In genomic region chr7:99997545-99998137, GRCh38 we compare ENCODE assay signal across 8 cellular contexts. TPM values are rescaled to one million over a fixed set of nuclear protein-coding genes. Genes with fewer than 3 reads are reported as not detected.
DNase-seq lines count a peak whose midpoint lies in the region; ATAC-seq and TF ChIP-seq lines count a peak whose summit lies in the region.

No MANE protein-coding gene starts in this region.

- H3K79me2 ChIP-seq in OCI-LY3 (ENCODE audit: low read length), result no peaks in the 10 kb centered on the region

- peak; percentile 81 for DNase-seq in activated naive CD4-positive, alpha-beta T cell treated with anti-CD3 and anti-CD28 coated beads, Interleukin-2, amount 10 ng/mL, durations not matched to agents 7 days and 5 days
- peak; percentile 60 for DNase-seq in left cardiac atrium
- peak; percentile 78 for DNase-seq in sigmoid colon
- DNase-seq in NCI-H2171 (lab: John Stamatoyannopoulos, UW), result no peak
- DNase-seq in HuH-7 (ENCODE audit: low spot score), result no peak
- DNase-seq in A172 (ENCODE audit: low spot score), result no peak

- H3K27me3 Mint-ChIP-seq in activated naive CD4-positive, alpha-beta T cell treated with anti-CD3 and anti-CD28 coated beads, Interleukin-2, amount 10 ng/mL, durations not matched to agents 7 days and 5 days, result peaks cover 39% of the 10 kb centered on the region

- H2AFZ ChIP-seq in OCI-LY3 (ENCODE audit: low read depth, low read length), result no peak overlapping the region

- H3K4me1 Mint-ChIP-seq in activated naive CD4-positive, alpha-beta T cell treated with anti-CD3 and anti-CD28 coated beads, Interleukin-2, amount 10 ng/mL, durations not matched to agents 7 days and 5 days, result peaks cover 29% of the 10 kb centered on the region

- TF ChIP-seq CTCF in OCI-LY3 (IDR thresholded peaks at IDR 0.05; ENCODE audit: low read depth, low read length) (no peak), sigmoid colon (IDR thresholded peaks at IDR 0.05) (peak in 3 of 4 experiments; percentile 32 to 53 (median 47))

- H3K36me3 ChIP-seq in OCI-LY3 (replicated peaks; ENCODE audit: low read depth, low read length), result no peaks in the 10 kb centered on the region
- H3K36me3 ChIP-seq in sigmoid colon, result no peaks in the 10 kb centered on the region

- no peak for TF ChIP-seq EP300 in sigmoid colon (IDR thresholded peaks at IDR 0.05)

- ATAC-seq in GM18868 (IDR thresholded peaks at IDR 0.05; ENCODE audit: unreplicated experiment) (peak; percentile 53), left cardiac atrium (peak; percentile 84 to 87)

- H3K9ac ChIP-seq in OCI-LY3 (ENCODE audit: low read length), result no peak overlapping the region

- H3K27ac Mint-ChIP-seq in activated naive CD4-positive, alpha-beta T cell treated with anti-CD3 and anti-CD28 coated beads, Interleukin-2, amount 10 ng/mL, durations not matched to agents 7 days and 5 days, result peak overlapping the region; percentile 87

- peak overlapping the region; percentile 66 for H3K4me3 Mint-ChIP-seq in activated naive CD4-positive, alpha-beta T cell treated with anti-CD3 and anti-CD28 coated beads, Interleukin-2, amount 10 ng/mL, durations not matched to agents 7 days and 5 days

- peak; percentile 36 to 37 for TF ChIP-seq POLR2A in sigmoid colon (IDR thresholded peaks at IDR 0.05)

- H4K20me1 ChIP-seq in OCI-LY3 (ENCODE audit: insufficient read depth, low read length), result no peaks in the 10 kb centered on the region

- H3K27ac ChIP-seq in OCI-LY3 (ENCODE audit: low read length) (no peak overlapping the region), sigmoid colon (peak overlapping the region; percentile 63 to 80 (median 72))

- 2 to 4% methylated on average over 35 of the region's 35 CpGs for WGBS in sigmoid colon, 2 donors

- peaks cover 2% of the 10 kb centered on the region for H3K36me3 Mint-ChIP-seq in activated naive CD4-positive, alpha-beta T cell treated with anti-CD3 and anti-CD28 coated beads, Interleukin-2, amount 10 ng/mL, durations not matched to agents 7 days and 5 days

- H3K27me3 ChIP-seq in OCI-LY3 (ENCODE audit: low read depth, low read length), result peaks cover 11% of the 10 kb centered on the region; the same call in 1 of the 2 replicates
- H3K27me3 ChIP-seq in sigmoid colon, result no peaks in the 10 kb centered on the region

- intact Hi-C loops in left cardiac atrium (cut with DNase I), result loop anchor here in 1 of 2 donors (10.0 kb wide), 2 partner anchors 47 to 137 kb away; partner anchors contain the start of gene ZSCAN21
- intact Hi-C loops in sigmoid colon (cut with DNase I), result loop anchor here (2.0 kb wide), 2 partner anchors 17 to 83 kb away; partner anchors contain the start of genes ZKSCAN1 and ZNF3

- no peaks in the 10 kb centered on the region for H3K9me3 Mint-ChIP-seq in activated naive CD4-positive, alpha-beta T cell treated with anti-CD3 and anti-CD28 coated beads, Interleukin-2, amount 10 ng/mL, durations not matched to agents 7 days and 5 days

- H3K9me3 ChIP-seq in OCI-LY3 (ENCODE audit: insufficient read depth, low read length) (no peaks in the 10 kb centered on the region), sigmoid colon (no peaks in the 10 kb centered on the region)

- H3K4me3 ChIP-seq in OCI-LY3 (ENCODE audit: low read length) (0 out of 2 replicates have a peak overlapping the region, but pooled peaks have one; percentile 6), sigmoid colon (peak overlapping the region; percentile 43 to 56 (median 50))

- H3K4me2 ChIP-seq in OCI-LY3 (ENCODE audit: low read length), result no peak overlapping the region

- CTCF ChIA-PET in activated naive CD4-positive, alpha-beta T cell treated with anti-CD3 and anti-CD28 coated beads, Interleukin-2, amount 10 ng/mL, durations not matched to agents 7 days and 5 days (lab: Charles Lee), result interaction anchor here (1.1 to 11.6 kb wide), 5 partner anchors 15 to 132 kb away, joined by 3 to 169 read pairs (median 4); partner anchors contain the start of genes TRIM4 and ZSCAN21

- no peaks in the 10 kb centered on the region for H3K4me1 ChIP-seq in OCI-LY3 (ENCODE audit: low read length)
- H3K4me1 ChIP-seq in sigmoid colon, result peaks cover 0 to 20% (median 6%) of the 10 kb centered on the region in 4 donors

RNA-seq across cellular contexts. Expression of gene ZKSCAN1, which starts 17.8 kb away (rescaled TPM):
- total RNA-seq in left cardiac atrium (10 to 100 TPM; 36.7 to 47.0 TPM), sigmoid colon (10 to 100 TPM; 27.8 to 32.7 (median 31.6) TPM)
- 10 to 100 TPM in 2 of 3 donors, 1 to 10 TPM in 1; 8.4 to 22.4 (median 11.3) TPM for polyA plus RNA-seq in sigmoid colon
- total RNA-seq in A172 (2014; rRNA removed; shearing (Covaris generic)), result 11.5 and 15.5 TPM in 2 replicates

RNA-seq across cellular contexts. Expression of gene AZGP1, which starts 21.8 kb away (rescaled TPM):
- total RNA-seq in left cardiac atrium (10 to 100 TPM; 36.2 to 91.1 TPM), sigmoid colon (10 to 100 TPM in 1 of 4 donors, 1 to 10 TPM in 2, under 1 TPM in 1; 0.66 to 17.1 (median 4.1) TPM)
- 10 to 100 TPM in 1 of 3 donors, 1 to 10 TPM in 2; 4.6 to 10.2 (median 7.9) TPM for polyA plus RNA-seq in sigmoid colon
- not detected in 2 replicates for total RNA-seq in A172 (2014; rRNA removed; shearing (Covaris generic))

RNA-seq across cellular contexts. Expression of gene ZSCAN21, which starts 51.9 kb away (rescaled TPM):
- total RNA-seq in left cardiac atrium (1 to 10 TPM; 8.4 to 9.1 TPM), sigmoid colon (10 to 100 TPM; 14.7 to 21.8 (median 17.4) TPM)
- polyA plus RNA-seq in sigmoid colon, result 1 to 10 TPM; 4.2 to 4.3 (median 4.2) TPM
- total RNA-seq in A172 (2014; rRNA removed; shearing (Covaris generic)), result 11.2 and 14.3 TPM in 2 replicates

Comparison
In these comparisons a context has a peak if more than half of its experiments do, and no peak if none do; other contexts are left out.
1. DNase-seq: peak in activated naive CD4-positive, alpha-beta T cell treated with anti-CD3 and anti-CD28 coated beads, Interleukin-2, amount 10 ng/mL, durations not matched to agents 7 days and 5 days (single experiment), left cardiac atrium (single experiment) and sigmoid colon (single experiment); none in NCI-H2171 (single experiment), HuH-7 (single experiment) and A172 (single experiment).